Comparison of ENCODE assay signal across 13 cellular contexts in the genomic region with DNA sequence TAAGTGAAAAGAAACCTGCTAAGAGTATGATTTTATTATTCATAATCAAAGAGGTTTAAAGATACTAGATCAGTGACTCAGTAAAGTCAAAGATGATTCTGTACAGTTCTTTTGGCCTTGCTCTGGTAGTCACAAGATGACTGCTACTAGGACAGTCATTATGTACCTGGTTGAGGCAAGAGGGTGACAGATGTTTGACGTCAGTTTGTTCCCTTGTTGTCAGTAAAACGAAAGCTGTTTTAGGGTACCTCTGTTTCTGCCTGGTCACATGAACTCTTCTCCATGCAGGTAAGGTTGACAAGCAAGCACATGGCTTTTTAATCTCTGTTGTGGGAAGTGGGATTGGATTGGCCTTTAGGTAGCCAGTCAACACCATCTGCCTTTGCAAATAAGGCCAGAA.
DNase-seq lines count a peak whose midpoint lies in the region; ATAC-seq and TF ChIP-seq lines count a peak whose summit lies in the region.
"Had no signal": no experiment of that assay in that cellular context is flagged by ENCODE, and none has a peak within 500 bp of the region (broad histone marks: within the 10 kb centered on the region; RNA-seq: fewer than 3 reads in every experiment).

No MANE protein-coding gene starts in this region.

- no peak for DNase-seq in activated CD4-positive, alpha-beta T cell treated with anti-CD3 and anti-CD28 coated beads for 36 hours
- DNase-seq in activated CD4-positive, alpha-beta T cell treated with anti-CD3 and anti-CD28 coated beads, Interleukin-2, amount 50 U/mL, for 48 hours = no peak
- DNase-seq in GM10248 (ENCODE audit: extremely low spot score) = peak; percentile 8
- DNase-seq in activated effector memory CD4-positive, alpha-beta T cell treated with Interleukin-2 at 50 U/mL for 16 hours = no peak
- no peak for DNase-seq in SK-N-DZ (ENCODE audit: low spot score)
- DNase-seq in SKM-1 (lab: John Stamatoyannopoulos, UW; ENCODE audit: unreplicated experiment) = no peak
- DNase-seq: CD8-positive, alpha-beta T cell; DMS79; H9; NCI-H187 treated with DMSO at 0.1 percent for 48 hours; NCI-H748 treated with DMSO at 0.1 percent for 48 hours had no signal

- no peak overlapping the region for H3K4me3 Mint-ChIP-seq in activated CD4-positive, alpha-beta T cell treated with anti-CD3 and anti-CD28 coated beads for 36 hours
- H3K4me3 Mint-ChIP-seq in activated T-helper 17 cell treated with anti-CD3 and anti-CD28 coated beads, Interleukin-2, amount 50 U/mL, for 72 hours = no peak overlapping the region
- H3K4me3 Mint-ChIP-seq: CD8-positive, alpha-beta T cell; H9 had no signal

- H3K9me3 Mint-ChIP-seq in activated CD4-positive, alpha-beta T cell treated with anti-CD3 and anti-CD28 coated beads for 36 hours (ENCODE audit: low read depth) = no peaks in the 10 kb centered on the region
- H3K9me3 Mint-ChIP-seq in activated T-helper 17 cell treated with anti-CD3 and anti-CD28 coated beads, Interleukin-2, amount 50 U/mL, for 72 hours = no peaks in the 10 kb centered on the region
- H3K9me3 Mint-ChIP-seq: CD8-positive, alpha-beta T cell; H9 had no signal

- TF ChIP-seq CTCF in GM10248 (IDR thresholded peaks at IDR 0.05; ENCODE audit: control extremely low read depth, extremely low read depth, low read depth, missing control alignments) = no peak

- peaks cover 16% of the 10 kb centered on the region for H3K36me3 Mint-ChIP-seq in activated CD4-positive, alpha-beta T cell treated with anti-CD3 and anti-CD28 coated beads for 36 hours (ENCODE audit: low read depth)
- H3K36me3 Mint-ChIP-seq in activated T-helper 17 cell treated with anti-CD3 and anti-CD28 coated beads, Interleukin-2, amount 50 U/mL, for 72 hours (ENCODE audit: low read depth) = peaks cover 9% of the 10 kb centered on the region

- intact Hi-C loops in activated CD4-positive, alpha-beta T cell treated with anti-CD3 and anti-CD28 coated beads for 36 hours (cut with DNase I, micrococcal nuclease) = no loop called here

- ATAC-seq in activated CD4-positive, alpha-beta T cell treated with anti-CD3 and anti-CD28 coated beads for 36 hours = peak; percentile 88
- ATAC-seq in GM19351 (IDR thresholded peaks at IDR 0.05; ENCODE audit: unreplicated experiment) = peak; percentile 75
- peak; percentile 97 for ATAC-seq in activated T-helper 17 cell treated with anti-CD3 and anti-CD28 coated beads, Interleukin-2, amount 50 U/mL, for 72 hours (replicated peaks)
- ATAC-seq: CD8-positive, alpha-beta T cell had no signal

- H3K27me3 Mint-ChIP-seq in activated CD4-positive, alpha-beta T cell treated with anti-CD3 and anti-CD28 coated beads for 36 hours = no peaks in the 10 kb centered on the region
- no peaks in the 10 kb centered on the region for H3K27me3 Mint-ChIP-seq in activated T-helper 17 cell treated with anti-CD3 and anti-CD28 coated beads, Interleukin-2, amount 50 U/mL, for 72 hours

- POLR2A ChIA-PET in activated CD4-positive, alpha-beta T cell treated with anti-CD3 and anti-CD28 coated beads for 36 hours (lab: Charles Lee) = no interaction called here
- POLR2A ChIA-PET in GM10248 (lab: Yijun Ruan, JAX) = no interaction called here

- no peak overlapping the region for H3K27ac Mint-ChIP-seq in activated CD4-positive, alpha-beta T cell treated with anti-CD3 and anti-CD28 coated beads for 36 hours
- no peak overlapping the region for H3K27ac Mint-ChIP-seq in activated T-helper 17 cell treated with anti-CD3 and anti-CD28 coated beads, Interleukin-2, amount 50 U/mL, for 72 hours
- H3K27ac Mint-ChIP-seq: CD8-positive, alpha-beta T cell; H9 had no signal

- no peaks in the 10 kb centered on the region for H3K4me1 Mint-ChIP-seq in activated CD4-positive, alpha-beta T cell treated with anti-CD3 and anti-CD28 coated beads for 36 hours
- H3K4me1 Mint-ChIP-seq in activated T-helper 17 cell treated with anti-CD3 and anti-CD28 coated beads, Interleukin-2, amount 50 U/mL, for 72 hours = no peaks in the 10 kb centered on the region

- CTCF ChIA-PET in activated CD4-positive, alpha-beta T cell treated with anti-CD3 and anti-CD28 coated beads for 36 hours (lab: Charles Lee) = no interaction called here
- CTCF ChIA-PET in GM10248 (lab: Yijun Ruan, JAX) = no interaction called here
